In the genomic region with DNA sequence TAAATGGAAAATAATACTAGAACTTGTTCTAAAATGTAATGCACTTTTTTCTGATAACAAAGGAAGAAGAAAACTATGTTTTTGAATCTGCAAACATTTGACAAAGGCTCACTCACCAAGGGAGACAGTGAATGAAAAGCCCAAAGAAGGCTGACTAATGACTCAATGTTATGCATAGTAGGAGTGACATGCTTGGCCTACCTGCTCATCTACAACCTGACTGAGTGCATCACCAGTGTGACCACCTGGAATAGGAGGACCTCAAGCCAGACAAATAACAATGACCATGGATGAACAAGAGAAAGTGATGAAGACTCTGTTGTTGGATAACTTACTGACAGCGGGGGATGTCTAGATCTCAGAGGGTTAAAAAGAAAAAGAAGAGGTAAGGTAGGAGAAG, we compare ENCODE assay signal across 20 cellular contexts.
"Had no signal": no experiment of that assay in that cellular context is flagged by ENCODE, and none has a peak within 500 bp of the region (broad histone marks: within the 10 kb centered on the region; RNA-seq: fewer than 3 reads in every experiment).

No MANE protein-coding gene starts in this region.

- H3K9me3 ChIP-seq: heart right ventricle, mucosa of descending colon, stomach, thoracic aorta, transverse colon had no signal

- H3K4me3 ChIP-seq: coronary artery, heart right ventricle, mucosa of descending colon, skin epidermis, stomach, thoracic aorta, transverse colon had no signal

- DNase-seq: effector CD4-positive, alpha-beta T cell; endodermal cell; heart right ventricle; hypothalamus; islet precursor cell; left colon; left ventricle myocardium superior; mucosa of descending colon; naive thymus-derived CD8-positive, alpha-beta T cell; posterior cingulate gyrus; stimulated activated CD4-positive, alpha-beta T cell treated with anti-CD3 and anti-CD28 coated beads, Interleukin-2, amount 100 ng/mL, for 24 hours; stimulated activated CD4-positive, alpha-beta T cell treated with anti-CD3 and anti-CD28 coated beads, Interleukin-4, amount 100 ng/mL, for 4 hours; stimulated activated naive CD4-positive, alpha-beta T cell; stomach; substantia nigra; transverse colon had no signal

- H3K4me1 ChIP-seq: heart right ventricle, stomach, transverse colon had no signal

- H3K36me3 ChIP-seq: heart right ventricle, stomach, thoracic aorta, transverse colon had no signal

- H3K27me3 ChIP-seq: heart right ventricle, stomach, transverse colon had no signal

- H3K27ac ChIP-seq: coronary artery, heart right ventricle, skin epidermis, stomach, thoracic aorta, transverse colon had no signal

- ATAC-seq: heart right ventricle; left colon; left ventricle myocardium superior; mucosa of descending colon; naive thymus-derived CD8-positive, alpha-beta T cell; sciatic nerve had no signal
